ENCODE assay signal across 1 cellular context in genomic region chr7:84328571-84328970, GRCh38.
TF ChIP-seq lines count a peak whose summit lies in the region.

No MANE protein-coding gene starts in this region.

TF ChIP-seq in GM23338, 12 proteins besides CTCF, POLR2A, EP300 and RAD21 (continued from another document):
- TF ChIP-seq ZNF462 (CRISPR knock-in tag; IDR thresholded peaks at IDR 0.05) = no peak
- TF ChIP-seq JUNB (IDR thresholded peaks at IDR 0.05; ENCODE audit: unreplicated experiment) = no peak
- TF ChIP-seq CREB1 (CRISPR knock-in tag; IDR thresholded peaks at IDR 0.05; ENCODE audit: low read depth) = no peak
- no peak for TF ChIP-seq POLR2AphosphoS5 (IDR thresholded peaks at IDR 0.05; ENCODE audit: low read depth)
- no peak for TF ChIP-seq EZH2phosphoT487 (IDR thresholded peaks at IDR 0.05; ENCODE audit: unreplicated experiment)
TF ChIP-seq in GM23338: peak in this region for 0.
